Comparison of ENCODE assay signal across 1 cellular context in the genomic region with DNA sequence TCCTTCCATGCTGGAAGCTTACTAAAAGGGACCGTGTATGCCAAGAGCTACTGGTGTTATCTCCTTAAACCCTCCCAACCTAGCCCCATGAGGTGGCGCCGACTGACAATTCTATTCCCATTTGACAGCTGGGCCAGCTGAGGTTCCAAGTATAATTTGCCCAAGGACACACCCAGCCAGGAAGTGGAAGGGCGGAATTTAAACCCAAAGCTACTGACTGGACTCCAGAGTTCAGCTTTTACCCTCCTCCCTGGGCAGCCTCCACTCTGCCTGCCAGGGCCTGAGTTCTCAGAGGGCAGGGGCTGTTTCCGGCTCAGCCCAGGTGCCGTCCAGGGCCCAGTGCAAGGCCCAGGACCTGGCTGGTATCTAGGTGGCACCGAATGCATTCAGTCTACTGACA.
A peak's percentile ranks its signal among the peaks of the same experiment; 100 is the strongest.
TF ChIP-seq lines count a peak whose summit lies in the region.

No MANE protein-coding gene starts in this region.

TF ChIP-seq in HepG2, 621 proteins besides CTCF, POLR2A, EP300 and RAD21 (continued from another document and continues in another):
- TF ChIP-seq, protein P1, sequence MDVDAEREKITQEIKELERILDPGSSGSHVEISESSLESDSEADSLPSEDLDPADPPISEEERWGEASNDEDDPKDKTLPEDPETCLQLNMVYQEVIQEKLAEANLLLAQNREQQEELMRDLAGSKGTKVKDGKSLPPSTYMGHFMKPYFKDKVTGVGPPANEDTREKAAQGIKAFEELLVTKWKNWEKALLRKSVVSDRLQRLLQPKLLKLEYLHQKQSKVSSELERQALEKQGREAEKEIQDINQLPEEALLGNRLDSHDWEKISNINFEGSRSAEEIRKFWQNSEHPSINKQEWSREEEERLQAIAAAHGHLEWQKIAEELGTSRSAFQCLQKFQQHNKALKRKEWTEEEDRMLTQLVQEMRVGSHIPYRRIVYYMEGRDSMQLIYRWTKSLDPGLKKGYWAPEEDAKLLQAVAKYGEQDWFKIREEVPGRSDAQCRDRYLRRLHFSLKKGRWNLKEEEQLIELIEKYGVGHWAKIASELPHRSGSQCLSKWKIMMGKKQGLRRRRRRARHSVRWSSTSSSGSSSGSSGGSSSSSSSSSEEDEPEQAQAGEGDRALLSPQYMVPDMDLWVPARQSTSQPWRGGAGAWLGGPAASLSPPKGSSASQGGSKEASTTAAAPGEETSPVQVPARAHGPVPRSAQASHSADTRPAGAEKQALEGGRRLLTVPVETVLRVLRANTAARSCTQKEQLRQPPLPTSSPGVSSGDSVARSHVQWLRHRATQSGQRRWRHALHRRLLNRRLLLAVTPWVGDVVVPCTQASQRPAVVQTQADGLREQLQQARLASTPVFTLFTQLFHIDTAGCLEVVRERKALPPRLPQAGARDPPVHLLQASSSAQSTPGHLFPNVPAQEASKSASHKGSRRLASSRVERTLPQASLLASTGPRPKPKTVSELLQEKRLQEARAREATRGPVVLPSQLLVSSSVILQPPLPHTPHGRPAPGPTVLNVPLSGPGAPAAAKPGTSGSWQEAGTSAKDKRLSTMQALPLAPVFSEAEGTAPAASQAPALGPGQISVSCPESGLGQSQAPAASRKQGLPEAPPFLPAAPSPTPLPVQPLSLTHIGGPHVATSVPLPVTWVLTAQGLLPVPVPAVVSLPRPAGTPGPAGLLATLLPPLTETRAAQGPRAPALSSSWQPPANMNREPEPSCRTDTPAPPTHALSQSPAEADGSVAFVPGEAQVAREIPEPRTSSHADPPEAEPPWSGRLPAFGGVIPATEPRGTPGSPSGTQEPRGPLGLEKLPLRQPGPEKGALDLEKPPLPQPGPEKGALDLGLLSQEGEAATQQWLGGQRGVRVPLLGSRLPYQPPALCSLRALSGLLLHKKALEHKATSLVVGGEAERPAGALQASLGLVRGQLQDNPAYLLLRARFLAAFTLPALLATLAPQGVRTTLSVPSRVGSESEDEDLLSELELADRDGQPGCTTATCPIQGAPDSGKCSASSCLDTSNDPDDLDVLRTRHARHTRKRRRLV (CRISPR knock-in tag; IDR thresholded peaks at IDR 0.05) = no peak
- TF ChIP-seq MED1 (CRISPR knock-in tag; IDR thresholded peaks at IDR 0.05) (peak; percentile 46; the same call in 1 of the 2 replicates), ZNF768 (CRISPR knock-in tag; IDR thresholded peaks at IDR 0.05) (peak; percentile 52; the same call in 1 of the 2 replicates), NFE2 (CRISPR knock-in tag; IDR thresholded peaks at IDR 0.05) (no peak), CEBPB (IDR thresholded peaks at IDR 0.05; ENCODE audit: borderline replicate concordance, low read depth, low read length) (no peak), NFE2L2 (IDR thresholded peaks at IDR 0.05; ENCODE audit: low read length) (no peak), ZNF629 (CRISPR knock-in tag; conservative IDR thresholded peaks at IDR 0.05) (peak; percentile 98), ZBTB8A (CRISPR knock-in tag; IDR thresholded peaks at IDR 0.05; ENCODE audit: borderline replicate concordance, low read depth) (no peak), GLI4 (CRISPR knock-in tag; IDR thresholded peaks at IDR 0.05; ENCODE audit: borderline replicate concordance) (no peak), SP140L (CRISPR knock-in tag; IDR thresholded peaks at IDR 0.05; ENCODE audit: borderline replicate concordance) (no peak), AGO1 (IDR thresholded peaks at IDR 0.05; ENCODE audit: low read depth, low read length, poor library complexity, severe bottlenecking) (no peak), ZNF251 (CRISPR knock-in tag; IDR thresholded peaks at IDR 0.05) (no peak), ZMYM2 (CRISPR knock-in tag; IDR thresholded peaks at IDR 0.05) (peak; percentile 68; the same call in 1 of the 2 replicates), ZSCAN12 (CRISPR knock-in tag; IDR thresholded peaks at IDR 0.05) (no peak), HDAC1 (CRISPR knock-in tag; IDR thresholded peaks at IDR 0.05) (0 out of 2 replicates have a peak, but pooled peaks have one; percentile 30), KLF11 (CRISPR knock-in tag; IDR thresholded peaks at IDR 0.05) (no peak), SOX13 (IDR thresholded peaks at IDR 0.05) (no peak), SOX13 (CRISPR knock-in tag; conservative IDR thresholded peaks at IDR 0.05 in 1 of 2, IDR thresholded peaks at IDR 0.05 in 1 of 2) (0 out of 4 replicates have a peak, but pooled peaks of 1 of the 2 experiments have one; percentile 8), TRIM24 (CRISPR knock-in tag; IDR thresholded peaks at IDR 0.05) (no peak), HNF4A (CRISPR knock-in tag; IDR thresholded peaks at IDR 0.05) (peak; percentile 36; the same call in 1 of the 2 replicates), POGZ (CRISPR knock-in tag; IDR thresholded peaks at IDR 0.05) (no peak), ZNF883 (CRISPR knock-in tag; IDR thresholded peaks at IDR 0.05; ENCODE audit: not compliant biosample characterization) (no peak), ZNF333 (CRISPR knock-in tag; IDR thresholded peaks at IDR 0.05; ENCODE audit: borderline replicate concordance) (no peak), ZNF205 (CRISPR knock-in tag; IDR thresholded peaks at IDR 0.05) (no peak), THYN1 (CRISPR knock-in tag; IDR thresholded peaks at IDR 0.05; ENCODE audit: borderline replicate concordance, low read depth) (no peak), TCF12 (IDR thresholded peaks at IDR 0.05) (no peak), TCF12 (CRISPR knock-in tag; IDR thresholded peaks at IDR 0.05) (no peak), NPAS2 (CRISPR knock-in tag; IDR thresholded peaks at IDR 0.05; ENCODE audit: borderline replicate concordance) (no peak), CAMTA2 (CRISPR knock-in tag; IDR thresholded peaks at IDR 0.05; ENCODE audit: borderline replicate concordance) (no peak), ZNF484 (CRISPR knock-in tag; IDR thresholded peaks at IDR 0.05; ENCODE audit: borderline replicate concordance, low read depth) (no peak), JARID2 (CRISPR knock-in tag; IDR thresholded peaks at IDR 0.05; ENCODE audit: insufficient replicate concordance) (no peak), ZNF572 (CRISPR knock-in tag; IDR thresholded peaks at IDR 0.05) (no peak), KDM1A (CRISPR knock-in tag; IDR thresholded peaks at IDR 0.05) (peak; percentile 71; the same call in 1 of the 2 replicates), ELF1 (CRISPR knock-in tag; IDR thresholded peaks at IDR 0.05) (no peak; the same call in 1 of the 2 replicates), ZNF263 (CRISPR knock-in tag; IDR thresholded peaks at IDR 0.05) (peak; percentile 46; the same call in 1 of the 2 replicates), ZNF598 (CRISPR knock-in tag; IDR thresholded peaks at IDR 0.05; ENCODE audit: borderline replicate concordance) (no peak), RBAK (CRISPR knock-in tag; IDR thresholded peaks at IDR 0.05) (no peak), ZBTB20 (CRISPR knock-in tag; IDR thresholded peaks at IDR 0.05; ENCODE audit: borderline replicate concordance, low read depth) (no peak), SAFB2 (CRISPR knock-in tag; IDR thresholded peaks at IDR 0.05; ENCODE audit: borderline replicate concordance, low read depth) (no peak), FOXM1 (CRISPR knock-in tag; IDR thresholded peaks at IDR 0.05) (no peak), PPARG (CRISPR knock-in tag; conservative IDR thresholded peaks at IDR 0.05) (no peak), ZNF558 (CRISPR knock-in tag; IDR thresholded peaks at IDR 0.05; ENCODE audit: borderline replicate concordance) (no peak), ZNF230 (CRISPR knock-in tag; IDR thresholded peaks at IDR 0.05) (no peak), POLR2AphosphoS2 (IDR thresholded peaks at IDR 0.05; ENCODE audit: low read depth, low read length) (no peak), SAP130 (CRISPR knock-in tag; IDR thresholded peaks at IDR 0.05; ENCODE audit: low read depth) (peak; percentile 14; the same call in 1 of the 2 replicates), TEAD2 (CRISPR knock-in tag; IDR thresholded peaks at IDR 0.05) (no peak), CHD2 (IDR thresholded peaks at IDR 0.05; ENCODE audit: low read depth, low read length) (no peak), HNRNPL (IDR thresholded peaks at IDR 0.05; ENCODE audit: low read depth, low read length) (no peak)
- TF ChIP-seq, protein P2, sequence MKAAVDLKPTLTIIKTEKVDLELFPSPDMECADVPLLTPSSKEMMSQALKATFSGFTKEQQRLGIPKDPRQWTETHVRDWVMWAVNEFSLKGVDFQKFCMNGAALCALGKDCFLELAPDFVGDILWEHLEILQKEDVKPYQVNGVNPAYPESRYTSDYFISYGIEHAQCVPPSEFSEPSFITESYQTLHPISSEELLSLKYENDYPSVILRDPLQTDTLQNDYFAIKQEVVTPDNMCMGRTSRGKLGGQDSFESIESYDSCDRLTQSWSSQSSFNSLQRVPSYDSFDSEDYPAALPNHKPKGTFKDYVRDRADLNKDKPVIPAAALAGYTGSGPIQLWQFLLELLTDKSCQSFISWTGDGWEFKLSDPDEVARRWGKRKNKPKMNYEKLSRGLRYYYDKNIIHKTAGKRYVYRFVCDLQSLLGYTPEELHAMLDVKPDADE (CRISPR knock-in tag; IDR thresholded peaks at IDR 0.05) = no peak
- TF ChIP-seq, protein P3, sequence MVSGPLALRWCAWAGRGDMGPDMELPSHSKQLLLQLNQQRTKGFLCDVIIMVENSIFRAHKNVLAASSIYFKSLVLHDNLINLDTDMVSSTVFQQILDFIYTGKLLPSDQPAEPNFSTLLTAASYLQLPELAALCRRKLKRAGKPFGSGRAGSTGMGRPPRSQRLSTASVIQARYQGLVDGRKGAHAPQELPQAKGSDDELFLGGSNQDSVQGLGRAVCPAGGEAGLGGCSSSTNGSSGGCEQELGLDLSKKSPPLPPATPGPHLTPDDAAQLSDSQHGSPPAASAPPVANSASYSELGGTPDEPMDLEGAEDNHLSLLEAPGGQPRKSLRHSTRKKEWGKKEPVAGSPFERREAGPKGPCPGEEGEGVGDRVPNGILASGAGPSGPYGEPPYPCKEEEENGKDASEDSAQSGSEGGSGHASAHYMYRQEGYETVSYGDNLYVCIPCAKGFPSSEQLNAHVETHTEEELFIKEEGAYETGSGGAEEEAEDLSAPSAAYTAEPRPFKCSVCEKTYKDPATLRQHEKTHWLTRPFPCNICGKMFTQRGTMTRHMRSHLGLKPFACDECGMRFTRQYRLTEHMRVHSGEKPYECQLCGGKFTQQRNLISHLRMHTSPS (CRISPR knock-in tag; IDR thresholded peaks at IDR 0.05; ENCODE audit: low read depth) = peak; percentile 55
- TF ChIP-seq, protein P4, sequence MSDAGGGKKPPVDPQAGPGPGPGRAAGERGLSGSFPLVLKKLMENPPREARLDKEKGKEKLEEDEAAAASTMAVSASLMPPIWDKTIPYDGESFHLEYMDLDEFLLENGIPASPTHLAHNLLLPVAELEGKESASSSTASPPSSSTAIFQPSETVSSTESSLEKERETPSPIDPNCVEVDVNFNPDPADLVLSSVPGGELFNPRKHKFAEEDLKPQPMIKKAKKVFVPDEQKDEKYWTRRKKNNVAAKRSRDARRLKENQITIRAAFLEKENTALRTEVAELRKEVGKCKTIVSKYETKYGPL (CRISPR knock-in tag; IDR thresholded peaks at IDR 0.05) = no peak
- TF ChIP-seq, protein P5, sequence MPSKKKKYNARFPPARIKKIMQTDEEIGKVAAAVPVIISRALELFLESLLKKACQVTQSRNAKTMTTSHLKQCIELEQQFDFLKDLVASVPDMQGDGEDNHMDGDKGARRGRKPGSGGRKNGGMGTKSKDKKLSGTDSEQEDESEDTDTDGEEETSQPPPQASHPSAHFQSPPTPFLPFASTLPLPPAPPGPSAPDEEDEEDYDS (CRISPR knock-in tag; IDR thresholded peaks at IDR 0.05) = no peak
- TF ChIP-seq, protein P6, sequence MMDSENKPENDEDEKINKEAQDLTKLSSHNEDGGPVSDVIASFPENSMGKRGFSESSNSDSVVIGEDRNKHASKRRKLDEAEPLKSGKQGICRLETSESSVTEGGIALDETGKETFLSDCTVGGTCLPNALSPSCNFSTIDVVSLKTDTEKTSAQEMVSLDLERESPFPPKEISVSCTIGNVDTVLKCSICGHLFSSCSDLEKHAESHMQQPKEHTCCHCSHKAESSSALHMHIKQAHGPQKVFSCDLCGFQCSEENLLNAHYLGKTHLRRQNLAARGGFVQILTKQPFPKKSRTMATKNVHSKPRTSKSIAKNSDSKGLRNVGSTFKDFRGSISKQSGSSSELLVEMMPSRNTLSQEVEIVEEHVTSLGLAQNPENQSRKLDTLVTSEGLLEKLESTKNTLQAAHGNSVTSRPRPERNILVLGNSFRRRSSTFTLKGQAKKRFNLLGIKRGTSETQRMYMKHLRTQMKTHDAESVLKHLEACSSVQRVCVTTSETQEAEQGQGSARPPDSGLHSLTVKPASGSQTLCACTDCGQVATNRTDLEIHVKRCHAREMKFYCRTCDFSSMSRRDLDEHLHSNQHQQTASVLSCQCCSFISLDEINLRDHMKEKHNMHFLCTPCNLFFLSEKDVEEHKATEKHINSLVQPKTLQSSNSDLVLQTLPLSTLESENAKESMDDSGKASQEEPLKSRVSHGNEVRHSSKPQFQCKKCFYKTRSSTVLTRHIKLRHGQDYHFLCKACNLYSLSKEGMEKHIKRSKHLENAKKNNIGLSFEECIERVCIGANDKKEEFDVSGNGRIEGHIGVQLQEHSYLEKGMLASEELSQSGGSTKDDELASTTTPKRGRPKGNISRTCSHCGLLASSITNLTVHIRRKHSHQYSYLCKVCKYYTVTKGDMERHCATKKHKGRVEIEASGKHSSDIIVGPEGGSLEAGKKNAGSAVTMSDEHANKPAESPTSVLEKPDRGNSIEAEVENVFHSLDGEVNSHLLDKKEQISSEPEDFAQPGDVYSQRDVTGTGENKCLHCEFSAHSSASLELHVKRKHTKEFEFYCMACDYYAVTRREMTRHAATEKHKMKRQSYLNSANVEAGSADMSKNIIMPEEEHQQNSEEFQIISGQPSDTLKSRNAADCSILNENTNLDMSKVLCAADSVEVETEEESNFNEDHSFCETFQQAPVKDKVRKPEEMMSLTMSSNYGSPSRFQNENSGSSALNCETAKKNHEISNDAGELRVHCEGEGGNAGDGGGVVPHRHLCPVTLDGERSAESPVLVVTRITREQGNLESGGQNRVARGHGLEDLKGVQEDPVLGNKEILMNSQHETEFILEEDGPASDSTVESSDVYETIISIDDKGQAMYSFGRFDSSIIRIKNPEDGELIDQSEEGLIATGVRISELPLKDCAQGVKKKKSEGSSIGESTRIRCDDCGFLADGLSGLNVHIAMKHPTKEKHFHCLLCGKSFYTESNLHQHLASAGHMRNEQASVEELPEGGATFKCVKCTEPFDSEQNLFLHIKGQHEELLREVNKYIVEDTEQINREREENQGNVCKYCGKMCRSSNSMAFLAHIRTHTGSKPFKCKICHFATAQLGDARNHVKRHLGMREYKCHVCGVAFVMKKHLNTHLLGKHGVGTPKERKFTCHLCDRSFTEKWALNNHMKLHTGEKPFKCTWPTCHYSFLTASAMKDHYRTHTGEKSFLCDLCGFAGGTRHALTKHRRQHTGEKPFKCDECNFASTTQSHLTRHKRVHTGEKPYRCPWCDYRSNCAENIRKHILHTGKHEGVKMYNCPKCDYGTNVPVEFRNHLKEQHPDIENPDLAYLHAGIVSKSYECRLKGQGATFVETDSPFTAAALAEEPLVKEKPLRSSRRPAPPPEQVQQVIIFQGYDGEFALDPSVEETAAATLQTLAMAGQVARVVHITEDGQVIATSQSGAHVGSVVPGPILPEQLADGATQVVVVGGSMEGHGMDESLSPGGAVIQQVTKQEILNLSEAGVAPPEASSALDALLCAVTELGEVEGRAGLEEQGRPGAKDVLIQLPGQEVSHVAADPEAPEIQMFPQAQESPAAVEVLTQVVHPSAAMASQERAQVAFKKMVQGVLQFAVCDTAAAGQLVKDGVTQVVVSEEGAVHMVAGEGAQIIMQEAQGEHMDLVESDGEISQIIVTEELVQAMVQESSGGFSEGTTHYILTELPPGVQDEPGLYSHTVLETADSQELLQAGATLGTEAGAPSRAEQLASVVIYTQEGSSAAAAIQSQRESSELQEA (CRISPR knock-in tag; IDR thresholded peaks at IDR 0.05; ENCODE audit: not compliant biosample characterization) = no peak
- TF ChIP-seq, protein P7, sequence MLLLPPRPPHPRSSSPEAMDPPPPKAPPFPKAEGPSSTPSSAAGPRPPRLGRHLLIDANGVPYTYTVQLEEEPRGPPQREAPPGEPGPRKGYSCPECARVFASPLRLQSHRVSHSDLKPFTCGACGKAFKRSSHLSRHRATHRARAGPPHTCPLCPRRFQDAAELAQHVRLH (CRISPR knock-in tag; IDR thresholded peaks at IDR 0.05; ENCODE audit: borderline replicate concordance, low read depth) = no peak
